25 cellular contexts compared by ENCODE assay signal in the genomic region with DNA sequence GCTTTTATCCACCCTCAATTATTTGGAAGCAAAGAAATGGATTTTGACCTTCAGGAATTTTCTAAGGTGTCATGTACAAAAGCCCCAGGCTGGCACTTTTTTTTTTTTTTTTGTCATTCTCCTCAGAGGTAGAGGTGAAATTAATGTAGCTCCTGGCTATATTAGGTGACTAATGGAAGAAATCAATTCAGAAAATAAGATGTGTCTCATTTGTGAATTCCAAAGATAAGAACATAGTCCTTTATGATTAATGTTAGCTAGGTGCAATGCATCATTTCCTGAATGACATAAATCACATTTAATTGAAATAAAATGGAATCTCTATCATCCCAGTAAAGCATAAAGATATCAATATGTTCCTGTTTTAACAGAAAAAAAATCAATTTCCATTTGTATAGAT.
"Had no signal": no experiment of that assay in that cellular context is flagged by ENCODE, and none has a peak within 500 bp of the region (broad histone marks: within the 10 kb centered on the region; RNA-seq: fewer than 3 reads in every experiment).

No MANE protein-coding gene starts in this region.

- H3K4me1 Mint-ChIP-seq: activated B cell treated with CpG ODN at 0.5 μM for 24 hours; activated CD4-positive, alpha-beta T cell treated with anti-CD3 and anti-CD28 coated beads, Interleukin-2, amount 10 ng/mL, durations not matched to agents 24 days and 14 days; activated naive CD8-positive, alpha-beta T cell treated with anti-CD3 and anti-CD28 coated beads, Interleukin-2, amount 50 U/mL, for 24 hours had no signal

- H3K27ac ChIP-seq: brain microvascular endothelial cell, SJCRH30 had no signal

- H3K27me3 Mint-ChIP-seq: activated B cell treated with CpG ODN at 0.5 μM for 24 hours; activated naive CD8-positive, alpha-beta T cell treated with anti-CD3 and anti-CD28 coated beads, Interleukin-2, amount 50 U/mL, for 24 hours had no signal

- H3K9me3 Mint-ChIP-seq: activated B cell treated with CpG ODN at 0.5 μM for 24 hours; activated CD4-positive, alpha-beta T cell treated with anti-CD3 and anti-CD28 coated beads, Interleukin-2, amount 10 ng/mL, durations not matched to agents 24 days and 14 days; activated naive CD8-positive, alpha-beta T cell treated with anti-CD3 and anti-CD28 coated beads, Interleukin-2, amount 50 U/mL, for 24 hours; activated T-cell treated with anti-CD3 and anti-CD28 coated beads, Interleukin-2, amount 50 U/mL, for 4 hours had no signal

- H3K27me3 ChIP-seq: brain microvascular endothelial cell, SJCRH30 had no signal

- ATAC-seq: activated naive CD8-positive, alpha-beta T cell treated with anti-CD3 and anti-CD28 coated beads, Interleukin-2, amount 50 U/mL, for 24 hours; activated T-cell treated with anti-CD3 and anti-CD28 coated beads, Interleukin-2, amount 50 U/mL, for 4 hours had no signal

- H3K27ac Mint-ChIP-seq: activated B cell treated with CpG ODN at 0.5 μM for 24 hours; activated CD4-positive, alpha-beta T cell treated with anti-CD3 and anti-CD28 coated beads, Interleukin-2, amount 10 ng/mL, durations not matched to agents 24 days and 14 days; activated naive CD4-positive, alpha-beta T cell treated with anti-CD3 and anti-CD28 coated beads, Interleukin-2, amount 50 U/mL, for 72 hours; activated naive CD8-positive, alpha-beta T cell treated with anti-CD3 and anti-CD28 coated beads, Interleukin-2, amount 50 U/mL, for 24 hours had no signal

- DNase-seq: activated B cell treated with CpG ODN at 0.5 μM for 24 hours; activated CD4-positive, alpha-beta T cell treated with anti-CD3 and anti-CD28 coated beads for 1 hour; activated CD4-positive, alpha-beta T cell treated with anti-CD3 and anti-CD28 coated beads, Interleukin-2, amount 10 ng/mL, durations not matched to agents 24 days and 14 days; activated CD4-positive, alpha-beta T cell treated with anti-CD3 and anti-CD28 coated beads, Interleukin-2, amount 50 U/mL, for 48 hours; activated CD8-positive, alpha-beta memory T cell treated with anti-CD3 and anti-CD28 coated beads for 24 hours; activated effector memory CD4-positive, alpha-beta T cell treated with anti-CD3 and anti-CD28 coated beads, Interleukin-2, amount 50 U/mL, for 16 hours; activated naive CD4-positive, alpha-beta T cell treated with Interleukin-2 at 50 U/mL for 16 hours; activated naive CD8-positive, alpha-beta T cell treated with anti-CD3 and anti-CD28 coated beads, Interleukin-2, amount 50 U/mL, for 24 hours; activated T-cell treated with anti-CD3 and anti-CD28 coated beads, Interleukin-2, amount 50 U/mL, for 4 hours; central memory CD4-positive, alpha-beta T cell; KBM-7; MV-4-11; NCI-H1092 treated with DMSO at 0.1 percent for 48 hours; NCI-H1417 treated with DMSO at 0.1 percent for 48 hours; NCI-H1694; NCI-H2029; NCI-H2107; NCI-H2171 treated with DMSO at 0.1 percent for 48 hours; NCI-H345; NCI-H510A; Right ventricle myocardium superior; SJCRH30; SK-N-SH had no signal

- H3K4me3 Mint-ChIP-seq: activated B cell treated with CpG ODN at 0.5 μM for 24 hours; activated CD4-positive, alpha-beta T cell treated with anti-CD3 and anti-CD28 coated beads, Interleukin-2, amount 10 ng/mL, durations not matched to agents 24 days and 14 days; activated naive CD8-positive, alpha-beta T cell treated with anti-CD3 and anti-CD28 coated beads, Interleukin-2, amount 50 U/mL, for 24 hours; activated T-cell treated with anti-CD3 and anti-CD28 coated beads, Interleukin-2, amount 50 U/mL, for 4 hours had no signal

- H3K4me1 ChIP-seq: SJCRH30 had no signal
